1 cellular context compared by ENCODE assay signal in genomic region chr1:109901508-109902145, GRCh38.
TF ChIP-seq lines count a peak whose summit lies in the region.

No MANE protein-coding gene starts in this region.

TF ChIP-seq in H1, 55 proteins besides CTCF, POLR2A, EP300 and RAD21 (continued from another document):
- no peak for TF ChIP-seq CHD7 (IDR thresholded peaks at IDR 0.05; ENCODE audit: insufficient replicate concordance, low read length)
- TF ChIP-seq PHF8 (conservative IDR thresholded peaks at IDR 0.05; ENCODE audit: low read depth, low read length) = no peak
- TF ChIP-seq SIRT6 (IDR thresholded peaks at IDR 0.05; ENCODE audit: low read length) = no peak
- no peak for TF ChIP-seq BRCA1 (IDR thresholded peaks at IDR 0.05; ENCODE audit: low read depth, low read length)
- TF ChIP-seq RNF2 (IDR thresholded peaks at IDR 0.05; ENCODE audit: borderline replicate concordance, low read depth, low read length, missing control alignments, poor library complexity, severe bottlenecking) = no peak
- TF ChIP-seq KDM5A (IDR thresholded peaks at IDR 0.05; ENCODE audit: low read length) = no peak
- TF ChIP-seq KDM4A (IDR thresholded peaks at IDR 0.05; ENCODE audit: low read depth, low read length, severe bottlenecking) = no peak
- no peak for TF ChIP-seq RBBP5 (IDR thresholded peaks at IDR 0.05; ENCODE audit: borderline replicate concordance, low read depth, low read length)
